1 cellular context compared by ENCODE assay signal in the genomic region with DNA sequence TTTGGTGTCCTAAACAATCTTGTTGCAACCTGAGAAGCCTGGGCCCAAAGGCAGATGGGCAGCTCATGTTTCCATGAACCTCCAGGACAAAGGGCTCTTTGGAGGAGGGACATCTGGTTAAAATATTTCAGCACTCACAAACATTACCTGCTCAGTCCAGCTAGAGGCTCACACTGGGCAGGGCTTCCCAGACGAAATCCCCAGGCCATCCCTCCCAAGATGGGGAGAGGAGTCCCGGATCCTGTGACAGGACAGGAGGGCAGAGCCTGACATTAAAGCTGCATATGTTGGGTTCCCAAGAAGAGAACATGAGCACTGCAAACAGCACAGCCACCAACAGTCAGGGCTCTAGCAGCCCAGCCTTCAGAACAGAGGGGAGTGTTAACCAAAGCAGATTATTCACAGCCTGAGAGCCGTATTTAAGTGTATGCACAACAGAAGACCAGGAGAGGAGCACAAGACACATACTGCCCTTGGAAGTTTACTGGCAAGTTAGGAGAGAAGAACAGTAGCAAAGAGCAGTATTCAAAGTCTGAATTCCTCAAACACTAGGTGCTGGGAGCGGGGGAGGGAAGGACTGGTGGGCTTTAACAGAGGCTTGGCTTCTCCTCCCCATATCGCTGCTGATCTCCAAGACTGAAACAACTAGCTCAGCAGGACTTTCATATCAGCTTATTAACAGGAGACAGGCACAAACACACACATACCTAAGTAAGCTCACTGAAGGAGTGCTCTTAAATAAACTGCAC.
TF ChIP-seq lines count a peak whose summit lies in the region.

No MANE protein-coding gene starts in this region.

TF ChIP-seq in SK-N-SH treated with all-trans-retinoic acid at 6 μM for 48 hours, 23 proteins besides CTCF, POLR2A, EP300 and RAD21 (continued from another document):
- TF ChIP-seq, protein P1, sequence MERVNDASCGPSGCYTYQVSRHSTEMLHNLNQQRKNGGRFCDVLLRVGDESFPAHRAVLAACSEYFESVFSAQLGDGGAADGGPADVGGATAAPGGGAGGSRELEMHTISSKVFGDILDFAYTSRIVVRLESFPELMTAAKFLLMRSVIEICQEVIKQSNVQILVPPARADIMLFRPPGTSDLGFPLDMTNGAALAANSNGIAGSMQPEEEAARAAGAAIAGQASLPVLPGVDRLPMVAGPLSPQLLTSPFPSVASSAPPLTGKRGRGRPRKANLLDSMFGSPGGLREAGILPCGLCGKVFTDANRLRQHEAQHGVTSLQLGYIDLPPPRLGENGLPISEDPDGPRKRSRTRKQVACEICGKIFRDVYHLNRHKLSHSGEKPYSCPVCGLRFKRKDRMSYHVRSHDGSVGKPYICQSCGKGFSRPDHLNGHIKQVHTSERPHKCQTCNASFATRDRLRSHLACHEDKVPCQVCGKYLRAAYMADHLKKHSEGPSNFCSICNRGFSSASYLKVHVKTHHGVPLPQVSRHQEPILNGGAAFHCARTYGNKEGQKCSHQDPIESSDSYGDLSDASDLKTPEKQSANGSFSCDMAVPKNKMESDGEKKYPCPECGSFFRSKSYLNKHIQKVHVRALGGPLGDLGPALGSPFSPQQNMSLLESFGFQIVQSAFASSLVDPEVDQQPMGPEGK (CRISPR knock-in tag; IDR thresholded peaks at IDR 0.05; ENCODE audit: borderline replicate concordance) = no peak
- TF ChIP-seq ARNTL (CRISPR knock-in tag; IDR thresholded peaks at IDR 0.05; ENCODE audit: borderline replicate concordance, low read depth) (no peak), ESRRG (CRISPR knock-in tag; IDR thresholded peaks at IDR 0.05) (no peak), ZNF565 (CRISPR knock-in tag; conservative IDR thresholded peaks at IDR 0.05; ENCODE audit: low read depth) (no peak), ZNF8 (CRISPR knock-in tag; IDR thresholded peaks at IDR 0.05) (no peak), ZFP3 (CRISPR knock-in tag; IDR thresholded peaks at IDR 0.05) (no peak), ISL1 (CRISPR knock-in tag; IDR thresholded peaks at IDR 0.05) (no peak)
